ENCODE assay signal across 18 cellular contexts in genomic region chr14:66701813-66702212, GRCh38.
DNase-seq lines count a peak whose midpoint lies in the region; ATAC-seq and TF ChIP-seq lines count a peak whose summit lies in the region.
"Had no signal": no experiment of that assay in that cellular context is flagged by ENCODE, and none has a peak within 500 bp of the region (broad histone marks: within the 10 kb centered on the region; RNA-seq: fewer than 3 reads in every experiment).

No MANE protein-coding gene starts in this region.

- POLR2A ChIA-PET in MCF 10A (lab: Yijun Ruan, JAX): no interaction called here
- POLR2A ChIA-PET in activated CD4-positive, alpha-beta memory T cell treated with anti-CD3 and anti-CD28 coated beads for 36 hours (lab: Charles Lee): no interaction called here

- H3K36me3 Mint-ChIP-seq in MCF 10A (ENCODE audit: insufficient read depth, unreplicated experiment): no peaks in the 10 kb centered on the region
- peaks cover 6% of the 10 kb centered on the region for H3K36me3 Mint-ChIP-seq in activated CD4-positive, alpha-beta memory T cell treated with anti-CD3 and anti-CD28 coated beads for 36 hours
- H3K36me3 Mint-ChIP-seq: CD8-positive, alpha-beta T cell had no signal

- H3K4me3 ChIP-seq in mammary epithelial cell (replicated peaks in 1 of 3; ENCODE audit: insufficient read depth in 1 of 3, low read depth in 2 of 3, low read length in 3 of 3) (no peak overlapping the region), epithelial cell of esophagus (ENCODE audit: low read length) (no peak overlapping the region)
- H3K4me3 ChIP-seq: BLaER1 treated with 17β-estradiol and CSF1 and Interleukin-3, amounts not matched to agents 10 nM and 100 nM had no signal

- in situ Hi-C loops in mammary epithelial cell (cut with MboI; ENCODE audit: low sequenced_read_pairs in 2 of 2): no loop called here

- no peaks in the 10 kb centered on the region for H3K36me3 ChIP-seq in mammary epithelial cell (ENCODE audit: insufficient read depth, low read length)
- H3K36me3 ChIP-seq: BLaER1 treated with 17β-estradiol and CSF1 and Interleukin-3, amounts not matched to agents 10 nM and 100 nM had no signal

- H3K4me2 ChIP-seq in mammary epithelial cell (ENCODE audit: insufficient read depth, low read depth, low read length): no peak overlapping the region
- H3K4me2 ChIP-seq: BLaER1 treated with 17β-estradiol and CSF1 and Interleukin-3, amounts not matched to agents 10 nM and 100 nM had no signal

- no peaks in the 10 kb centered on the region for H4K20me1 ChIP-seq in mammary epithelial cell (ENCODE audit: insufficient read depth, low read length)
- H4K20me1 ChIP-seq: BLaER1 treated with 17β-estradiol and CSF1 and Interleukin-3, amounts not matched to agents 10 nM and 100 nM had no signal

- 81% methylated on average over 2 of the region's 4 CpGs for WGBS in mammary epithelial cell (ENCODE audit: low coverage, missing lambda C conversion rate)

- intact Hi-C loops in mammary epithelial cell (cut with micrococcal nuclease) (no loop called here), MCF 10A (cut with micrococcal nuclease) (no loop called here)
- intact Hi-C loops in activated CD4-positive, alpha-beta memory T cell treated with anti-CD3 and anti-CD28 coated beads for 36 hours (cut with micrococcal nuclease): no loop called here

- no peak overlapping the region for H3K9ac ChIP-seq in mammary epithelial cell (ENCODE audit: insufficient read depth, low read length)
- H3K9ac ChIP-seq: BLaER1 treated with 17β-estradiol and CSF1 and Interleukin-3, amounts not matched to agents 10 nM and 100 nM had no signal

- H3K9me3 Mint-ChIP-seq in MCF 10A (ENCODE audit: unreplicated experiment): peaks cover 45% of the 10 kb centered on the region
- H3K9me3 Mint-ChIP-seq in activated CD4-positive, alpha-beta memory T cell treated with anti-CD3 and anti-CD28 coated beads for 36 hours: peaks cover 43% of the 10 kb centered on the region

- no peaks in the 10 kb centered on the region for H3K27me3 ChIP-seq in mammary epithelial cell (ENCODE audit: insufficient read depth, low read length)
- H3K27me3 ChIP-seq: BLaER1 treated with 17β-estradiol and CSF1 and Interleukin-3, amounts not matched to agents 10 nM and 100 nM had no signal

- H3K79me2 ChIP-seq in mammary epithelial cell (ENCODE audit: insufficient read depth, low read length): no peaks in the 10 kb centered on the region

- TF ChIP-seq CTCF in mammary epithelial cell (conservative IDR thresholded peaks at IDR 0.05 in 1 of 2, IDR thresholded peaks at IDR 0.05 in 1 of 2; ENCODE audit: extremely low read depth in 1 of 2, insufficient read depth in 1 of 2, low read depth in 1 of 2, low read length in 2 of 2) (no peak), MCF 10A (IDR thresholded peaks at IDR 0.05; ENCODE audit: unreplicated experiment) (no peak), epithelial cell of esophagus (IDR thresholded peaks at IDR 0.05; ENCODE audit: insufficient read depth, low read depth, low read length, missing control alignments) (no peak)

- dilution Hi-C loops in mammary epithelial cell (cut with HindIII; ENCODE audit: low sequenced_read_pairs): no loop called here

- H2AFZ ChIP-seq in mammary epithelial cell (ENCODE audit: low read depth, low read length): no peak overlapping the region

- no peaks in the 10 kb centered on the region for H3K27me3 Mint-ChIP-seq in MCF 10A (ENCODE audit: insufficient read depth, unreplicated experiment)
- no peaks in the 10 kb centered on the region for H3K27me3 Mint-ChIP-seq in activated CD4-positive, alpha-beta memory T cell treated with anti-CD3 and anti-CD28 coated beads for 36 hours
- H3K27me3 Mint-ChIP-seq: IgD-negative memory B cell had no signal

- ATAC-seq in GM18907 (IDR thresholded peaks at IDR 0.05; ENCODE audit: unreplicated experiment): no peak
- ATAC-seq: CD8-positive, alpha-beta T cell; HepG2 had no signal

- H3K27ac ChIP-seq in mammary epithelial cell (ENCODE audit: insufficient read depth, low read depth, low read length): no peak overlapping the region
- H3K27ac ChIP-seq: BLaER1 treated with 17β-estradiol and CSF1 and Interleukin-3, amounts not matched to agents 10 nM and 100 nM had no signal

- H3K9me3 ChIP-seq in mammary epithelial cell (replicated peaks; ENCODE audit: insufficient read depth, low read length): no peaks in the 10 kb centered on the region

- peaks cover 6% of the 10 kb centered on the region for H3K4me1 ChIP-seq in mammary epithelial cell (ENCODE audit: insufficient read depth, low read length)
- H3K4me1 ChIP-seq: BLaER1 treated with 17β-estradiol and CSF1 and Interleukin-3, amounts not matched to agents 10 nM and 100 nM had no signal

- H3K4me1 Mint-ChIP-seq in MCF 10A (ENCODE audit: insufficient read depth, unreplicated experiment): no peaks in the 10 kb centered on the region
- no peaks in the 10 kb centered on the region for H3K4me1 Mint-ChIP-seq in activated CD4-positive, alpha-beta memory T cell treated with anti-CD3 and anti-CD28 coated beads for 36 hours (ENCODE audit: low read depth)

- H3K27ac Mint-ChIP-seq in MCF 10A (ENCODE audit: low read depth, unreplicated experiment): no peak overlapping the region
- no peak overlapping the region for H3K27ac Mint-ChIP-seq in activated CD4-positive, alpha-beta memory T cell treated with anti-CD3 and anti-CD28 coated beads for 36 hours
- H3K27ac Mint-ChIP-seq: CD8-positive, alpha-beta T cell; IgD-negative memory B cell had no signal

- H3K4me3 Mint-ChIP-seq in MCF 10A (ENCODE audit: unreplicated experiment): no peak overlapping the region
- H3K4me3 Mint-ChIP-seq in activated CD4-positive, alpha-beta memory T cell treated with anti-CD3 and anti-CD28 coated beads for 36 hours: no peak overlapping the region
- H3K4me3 Mint-ChIP-seq: CD8-positive, alpha-beta T cell had no signal

- CTCF ChIA-PET in mammary epithelial cell (lab: Charles Lee; ENCODE audit: low non-redundant PET): no interaction called here
- CTCF ChIA-PET in MCF 10A (lab: Yijun Ruan, JAX): no interaction called here
- CTCF ChIA-PET in activated CD4-positive, alpha-beta memory T cell treated with anti-CD3 and anti-CD28 coated beads for 36 hours (lab: Charles Lee): no interaction called here

- BruUV-seq in mammary epithelial cell (replicated peaks; lab: Mats Ljungman, UMichigan) (no TSS peak), MCF 10A (replicated peaks; lab: Mats Ljungman, UMichigan) (no TSS peak)

- peak; percentile 6 for DNase-seq in mammary epithelial cell
- no peak for DNase-seq in MCF 10A (ENCODE audit: unreplicated experiment)
- DNase-seq in HK-2 (ENCODE audit: unreplicated experiment): peak; percentile 3
- DNase-seq in epithelial cell of esophagus (ENCODE audit: low read depth): peak; percentile 6
- peak; percentile 7 for DNase-seq in renal cortical epithelial cell (ENCODE audit: low read depth)
- DNase-seq in activated CD4-positive, alpha-beta memory T cell treated with anti-CD3 and anti-CD28 coated beads for 36 hours: no peak
- DNase-seq in NCI-H2171 treated with DMSO at 0.1 percent for 48 hours (lab: John Stamatoyannopoulos, UW): no peak
- DNase-seq: 8988T; Calu3; CD8-positive, alpha-beta T cell; GDM1; GOT3; H7; KBM-7 had no signal

Comparison
In these comparisons a context has a peak if more than half of its experiments do, and no peak if none do; other contexts are left out.
1. DNase-seq: peak in mammary epithelial cell (single experiment), HK-2 (single experiment), epithelial cell of esophagus (single experiment) and renal cortical epithelial cell (single experiment); none in MCF 10A (single experiment), activated CD4-positive, alpha-beta memory T cell treated with anti-CD3 and anti-CD28 coated beads for 36 hours (single experiment) and NCI-H2171 treated with DMSO at 0.1 percent for 48 hours (single experiment).